ENCODE assay signal across 19 cellular contexts in genomic region chr17:34571428-34572130, GRCh38. TPM values are rescaled to one million over a fixed set of nuclear protein-coding genes. Genes with fewer than 3 reads are reported as not detected.
DNase-seq lines count a peak whose midpoint lies in the region; ATAC-seq and TF ChIP-seq lines count a peak whose summit lies in the region.
"Had no signal": no experiment of that assay in that cellular context is flagged by ENCODE, and none has a peak within 500 bp of the region (broad histone marks: within the 10 kb centered on the region; RNA-seq: fewer than 3 reads in every experiment).

No MANE protein-coding gene starts in this region.

- H3K9me3 ChIP-seq in upper lobe of right lung: no peaks in the 10 kb centered on the region

- no peaks in the 10 kb centered on the region for H3K36me3 Mint-ChIP-seq in activated naive CD4-positive, alpha-beta T cell treated with anti-CD3 and anti-CD28 coated beads, Interleukin-2, amount 50 U/mL, for 24 hours

- H3K4me3 ChIP-seq in upper lobe of right lung: no peak overlapping the region

- no peaks in the 10 kb centered on the region for H3K4me1 ChIP-seq in upper lobe of right lung

- no peak for TF ChIP-seq CTCF in upper lobe of right lung (IDR thresholded peaks at IDR 0.05)

- no peaks in the 10 kb centered on the region for H3K4me1 Mint-ChIP-seq in activated naive CD4-positive, alpha-beta T cell treated with anti-CD3 and anti-CD28 coated beads, Interleukin-2, amount 50 U/mL, for 24 hours

- H3K27me3 Mint-ChIP-seq in activated naive CD4-positive, alpha-beta T cell treated with anti-CD3 and anti-CD28 coated beads, Interleukin-2, amount 50 U/mL, for 24 hours: peaks cover 30% of the 10 kb centered on the region

- intact Hi-C loops in upper lobe of right lung (cut with DNase I): no loop called here

- no peak for ATAC-seq in upper lobe of right lung

- no peak overlapping the region for H3K27ac ChIP-seq in upper lobe of right lung
- H3K27ac ChIP-seq: C4-2B, KMS-11 had no signal

- H3K4me3 Mint-ChIP-seq in activated naive CD4-positive, alpha-beta T cell treated with anti-CD3 and anti-CD28 coated beads, Interleukin-2, amount 50 U/mL, for 24 hours: no peak overlapping the region

- H3K36me3 ChIP-seq in upper lobe of right lung: no peaks in the 10 kb centered on the region

- H3K27me3 ChIP-seq in upper lobe of right lung: peaks cover 51% of the 10 kb centered on the region

- DNase-seq in activated naive CD4-positive, alpha-beta T cell treated with Interleukin-2 at 50 U/mL for 16 hours: no peak
- DNase-seq in NCI-H2227 treated with DMSO at 0.1 percent for 48 hours (lab: John Stamatoyannopoulos, UW) (peak; percentile 11), medulla oblongata (ENCODE audit: extremely low spot score) (peak; percentile 66), upper lobe of right lung (peak; percentile 54), NCI-H1048 (lab: John Stamatoyannopoulos, UW) (no peak), germinal center (ENCODE audit: low spot score) (no peak)
- no peak for DNase-seq in stimulated activated CD4-positive, alpha-beta T cell treated with anti-CD3 and anti-CD28 coated beads, Interleukin-2, amount 100 ng/mL, for 24 hours
- DNase-seq: COR-L47, EL, NCI-H146, NCI-H2081, NCI-H510A treated with DMSO at 0.1 percent for 48 hours, SHP77 treated with DMSO at 0.1 percent for 48 hours had no signal

- no peaks in the 10 kb centered on the region for H3K9me3 Mint-ChIP-seq in activated naive CD4-positive, alpha-beta T cell treated with anti-CD3 and anti-CD28 coated beads, Interleukin-2, amount 50 U/mL, for 24 hours

- peak overlapping the region; percentile 0 for H3K27ac Mint-ChIP-seq in activated naive CD4-positive, alpha-beta T cell treated with anti-CD3 and anti-CD28 coated beads, Interleukin-2, amount 50 U/mL, for 24 hours

RNA-seq across cellular contexts. Expression of gene TMEM132E, which starts 7.8 kb away (rescaled TPM):
- total RNA-seq in upper lobe of right lung: 0.23 TPM
- total RNA-seq: A172, OCI-LY7, RPMI7951 had no signal

Comparison
In these comparisons a context has a peak if more than half of its experiments do, and no peak if none do; other contexts are left out.
1. DNase-seq: peak in NCI-H2227 treated with DMSO at 0.1 percent for 48 hours (single experiment), medulla oblongata (single experiment) and upper lobe of right lung (single experiment); none in activated naive CD4-positive, alpha-beta T cell treated with Interleukin-2 at 50 U/mL for 16 hours (single experiment), NCI-H1048 (single experiment), germinal center (single experiment) and stimulated activated CD4-positive, alpha-beta T cell treated with anti-CD3 and anti-CD28 coated beads, Interleukin-2, amount 100 ng/mL, for 24 hours (0 of 2).